ENCODE assay signal across 8 cellular contexts in the genomic region with DNA sequence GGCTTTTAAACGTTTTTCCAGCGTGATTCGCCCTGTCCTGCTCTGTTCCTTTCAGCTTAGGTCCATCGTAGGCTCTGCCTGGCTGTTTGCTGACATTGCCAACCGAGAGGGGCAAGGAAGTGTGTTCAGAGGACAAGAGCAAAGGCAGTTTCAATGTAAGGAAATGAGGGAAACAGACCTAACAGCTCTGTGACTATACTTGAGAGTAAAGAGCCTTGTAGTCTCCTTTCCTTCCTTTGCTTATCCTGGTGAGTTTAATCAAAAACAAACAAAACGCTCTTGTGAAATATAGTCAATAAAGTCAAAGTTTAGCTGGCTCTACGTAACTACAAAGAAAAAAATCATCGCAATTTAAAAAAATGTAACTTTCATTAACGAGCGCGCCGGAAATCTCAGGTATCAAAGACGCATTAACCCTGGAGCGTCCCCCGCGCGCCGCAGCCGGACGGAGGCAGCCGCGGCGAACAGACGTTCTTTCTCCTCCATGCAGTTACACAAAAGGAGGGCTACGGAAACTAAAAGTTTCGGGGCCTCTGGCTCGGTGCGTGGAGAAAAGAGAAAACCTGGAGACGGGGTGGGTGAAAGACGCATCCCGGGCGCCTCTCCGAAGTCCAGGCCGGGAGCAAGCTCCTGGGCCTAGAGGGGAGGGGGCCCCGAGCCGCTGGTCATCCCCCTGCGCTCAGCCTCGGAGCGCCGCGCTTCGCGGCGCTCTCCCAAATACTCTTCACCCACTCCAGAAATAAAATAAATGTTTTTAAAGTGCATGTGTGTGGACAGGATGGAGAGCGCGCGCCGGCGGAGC. TPM values are rescaled to one million over a fixed set of nuclear protein-coding genes. Genes with fewer than 3 reads are reported as not detected.
DNase-seq lines count a peak whose midpoint lies in the region; TF ChIP-seq lines count a peak whose summit lies in the region.

No MANE protein-coding gene starts in this region.

- POLR2A ChIA-PET in activated CD4-positive, alpha-beta memory T cell treated with anti-CD3 and anti-CD28 coated beads for 36 hours (lab: Charles Lee) = no interaction called here
- POLR2A ChIA-PET in activated CD4-positive, alpha-beta memory T cell treated with anti-CD3 and anti-CD28 coated beads, Interleukin-2, amount 10 ng/mL, durations not matched to agents 7 days and 5 days (lab: Charles Lee) = no interaction called here

- no peak for TF ChIP-seq CTCF in neural crest cell (conservative IDR thresholded peaks at IDR 0.05)

- no peaks in the 10 kb centered on the region for H3K36me3 ChIP-seq in SJCRH30

- CTCF ChIA-PET in activated CD4-positive, alpha-beta memory T cell treated with anti-CD3 and anti-CD28 coated beads for 36 hours (lab: Charles Lee) = no interaction called here
- CTCF ChIA-PET in activated CD4-positive, alpha-beta memory T cell treated with anti-CD3 and anti-CD28 coated beads, Interleukin-2, amount 10 ng/mL, durations not matched to agents 7 days and 5 days (lab: Charles Lee) = no interaction called here

- H3K4me3 ChIP-seq in SJCRH30 = peak overlapping the region; percentile 96

- intact Hi-C loops in activated CD4-positive, alpha-beta memory T cell treated with anti-CD3 and anti-CD28 coated beads for 36 hours (cut with micrococcal nuclease) = no loop called here
- intact Hi-C loops in activated T-helper 2 cell treated with anti-CD3 and anti-CD28 coated beads, Interferon-gamma antibody, Interleukin-2, Interleukin-4, amounts not matched to agents 10 μg/mL and 5 μg/mL and 100 μg/mL, durations not matched to agents 14 hours and 24 hours and 36 hours (cut with micrococcal nuclease) = no loop called here

- H3K4me1 ChIP-seq in SJCRH30 = peaks cover 4% of the 10 kb centered on the region; the same call in 1 of the 2 replicates

- H3K27ac Mint-ChIP-seq in activated CD4-positive, alpha-beta memory T cell treated with anti-CD3 and anti-CD28 coated beads for 36 hours = no peak overlapping the region
- H3K27ac Mint-ChIP-seq in activated CD4-positive, alpha-beta memory T cell treated with anti-CD3 and anti-CD28 coated beads, Interleukin-2, amount 10 ng/mL, durations not matched to agents 7 days and 5 days = no peak overlapping the region
- peak overlapping the region; percentile 99 for H3K27ac Mint-ChIP-seq in neural crest cell (ENCODE audit: unreplicated experiment)
- H3K27ac Mint-ChIP-seq in activated T-helper 2 cell treated with anti-CD3 and anti-CD28 coated beads, Interferon-gamma antibody, Interleukin-2, Interleukin-4, amounts not matched to agents 10 μg/mL and 5 μg/mL and 100 μg/mL, durations not matched to agents 14 hours and 24 hours and 36 hours = no peak overlapping the region

- peaks cover 30% of the 10 kb centered on the region for H3K27me3 Mint-ChIP-seq in activated CD4-positive, alpha-beta memory T cell treated with anti-CD3 and anti-CD28 coated beads for 36 hours
- peaks cover 41% of the 10 kb centered on the region for H3K27me3 Mint-ChIP-seq in activated CD4-positive, alpha-beta memory T cell treated with anti-CD3 and anti-CD28 coated beads, Interleukin-2, amount 10 ng/mL, durations not matched to agents 7 days and 5 days
- no peaks in the 10 kb centered on the region for H3K27me3 Mint-ChIP-seq in neural crest cell (ENCODE audit: low read depth)
- peaks cover 49% of the 10 kb centered on the region for H3K27me3 Mint-ChIP-seq in activated T-helper 2 cell treated with anti-CD3 and anti-CD28 coated beads, Interferon-gamma antibody, Interleukin-2, Interleukin-4, amounts not matched to agents 10 μg/mL and 5 μg/mL and 100 μg/mL, durations not matched to agents 14 hours and 24 hours and 36 hours (ENCODE audit: low read depth)

- peaks cover 2% of the 10 kb centered on the region for H3K36me3 Mint-ChIP-seq in activated CD4-positive, alpha-beta memory T cell treated with anti-CD3 and anti-CD28 coated beads for 36 hours
- H3K36me3 Mint-ChIP-seq in activated CD4-positive, alpha-beta memory T cell treated with anti-CD3 and anti-CD28 coated beads, Interleukin-2, amount 10 ng/mL, durations not matched to agents 7 days and 5 days (ENCODE audit: low read depth) = no peaks in the 10 kb centered on the region
- no peaks in the 10 kb centered on the region for H3K36me3 Mint-ChIP-seq in neural crest cell (ENCODE audit: low read depth)
- no peaks in the 10 kb centered on the region for H3K36me3 Mint-ChIP-seq in activated T-helper 2 cell treated with anti-CD3 and anti-CD28 coated beads, Interferon-gamma antibody, Interleukin-2, Interleukin-4, amounts not matched to agents 10 μg/mL and 5 μg/mL and 100 μg/mL, durations not matched to agents 14 hours and 24 hours and 36 hours (ENCODE audit: low read depth)

- no peaks in the 10 kb centered on the region for H3K9me3 ChIP-seq in SJCRH30 (replicated peaks)

- H3K27me3 ChIP-seq in SJCRH30 = no peaks in the 10 kb centered on the region

- H3K9me3 Mint-ChIP-seq in activated CD4-positive, alpha-beta memory T cell treated with anti-CD3 and anti-CD28 coated beads for 36 hours = no peaks in the 10 kb centered on the region
- H3K9me3 Mint-ChIP-seq in activated CD4-positive, alpha-beta memory T cell treated with anti-CD3 and anti-CD28 coated beads, Interleukin-2, amount 10 ng/mL, durations not matched to agents 7 days and 5 days = no peaks in the 10 kb centered on the region
- H3K9me3 Mint-ChIP-seq in neural crest cell = no peaks in the 10 kb centered on the region
- H3K9me3 Mint-ChIP-seq in activated T-helper 2 cell treated with anti-CD3 and anti-CD28 coated beads, Interferon-gamma antibody, Interleukin-2, Interleukin-4, amounts not matched to agents 10 μg/mL and 5 μg/mL and 100 μg/mL, durations not matched to agents 14 hours and 24 hours and 36 hours = no peaks in the 10 kb centered on the region

- peak overlapping the region; percentile 23 for H3K4me3 Mint-ChIP-seq in activated CD4-positive, alpha-beta memory T cell treated with anti-CD3 and anti-CD28 coated beads for 36 hours
- no peak overlapping the region for H3K4me3 Mint-ChIP-seq in activated CD4-positive, alpha-beta memory T cell treated with anti-CD3 and anti-CD28 coated beads, Interleukin-2, amount 10 ng/mL, durations not matched to agents 7 days and 5 days
- H3K4me3 Mint-ChIP-seq in neural crest cell = peak overlapping the region; percentile 96
- H3K4me3 Mint-ChIP-seq in activated T-helper 2 cell treated with anti-CD3 and anti-CD28 coated beads, Interferon-gamma antibody, Interleukin-2, Interleukin-4, amounts not matched to agents 10 μg/mL and 5 μg/mL and 100 μg/mL, durations not matched to agents 14 hours and 24 hours and 36 hours (ENCODE audit: low read depth) = no peak overlapping the region

- DNase-seq in activated CD4-positive, alpha-beta memory T cell treated with anti-CD3 and anti-CD28 coated beads for 36 hours = no peak
- no peak for DNase-seq in activated CD4-positive, alpha-beta memory T cell treated with anti-CD3 and anti-CD28 coated beads, Interleukin-2, amount 10 ng/mL, durations not matched to agents 7 days and 5 days
- DNase-seq in SJCRH30 = peak; percentile 77 to 86
- peak; percentile 78 for DNase-seq in fibroblast of peridontal ligament (ENCODE audit: extremely low read depth)
- DNase-seq in neural crest cell (ENCODE audit: low read depth, low spot score) = peak; percentile 69
- no peak for DNase-seq in activated T-helper 2 cell treated with anti-CD3 and anti-CD28 coated beads, Interferon-gamma antibody, Interleukin-2, Interleukin-4, amounts not matched to agents 10 μg/mL and 5 μg/mL and 100 μg/mL, durations not matched to agents 14 hours and 24 hours and 36 hours (ENCODE audit: low spot score)
- DNase-seq in globus pallidus (ENCODE audit: low spot score) = no peak
- no peak for DNase-seq in OCI-M1 (lab: John Stamatoyannopoulos, UW)

- peak overlapping the region; percentile 96 for H3K27ac ChIP-seq in SJCRH30

- peaks cover 3% of the 10 kb centered on the region for H3K4me1 Mint-ChIP-seq in activated CD4-positive, alpha-beta memory T cell treated with anti-CD3 and anti-CD28 coated beads for 36 hours (ENCODE audit: low read depth)
- peaks cover 5% of the 10 kb centered on the region for H3K4me1 Mint-ChIP-seq in activated CD4-positive, alpha-beta memory T cell treated with anti-CD3 and anti-CD28 coated beads, Interleukin-2, amount 10 ng/mL, durations not matched to agents 7 days and 5 days
- peaks cover 29% of the 10 kb centered on the region for H3K4me1 Mint-ChIP-seq in neural crest cell
- H3K4me1 Mint-ChIP-seq in activated T-helper 2 cell treated with anti-CD3 and anti-CD28 coated beads, Interferon-gamma antibody, Interleukin-2, Interleukin-4, amounts not matched to agents 10 μg/mL and 5 μg/mL and 100 μg/mL, durations not matched to agents 14 hours and 24 hours and 36 hours (ENCODE audit: low read depth) = no peaks in the 10 kb centered on the region

RNA-seq across cellular contexts. Expression of a gene that starts 0.6 kb away (rescaled TPM):
- not detected for total RNA-seq in activated CD4-positive, alpha-beta memory T cell treated with anti-CD3 and anti-CD28 coated beads for 36 hours
- total RNA-seq in activated CD4-positive, alpha-beta memory T cell treated with anti-CD3 and anti-CD28 coated beads, Interleukin-2, amount 10 ng/mL, durations not matched to agents 7 days and 5 days = not detected
- 90.3 and 98.0 TPM in 2 replicates for total RNA-seq in SJCRH30 (2014; rRNA removed; shearing (Covaris generic))
- 168 and 170 TPM in 2 replicates for total RNA-seq in neural crest cell
- 1.3 TPM in 1 of 2 replicates, not detected in the other for total RNA-seq in activated T-helper 2 cell treated with anti-CD3 and anti-CD28 coated beads, Interferon-gamma antibody, Interleukin-2, Interleukin-4, amounts not matched to agents 10 μg/mL and 5 μg/mL and 100 μg/mL, durations not matched to agents 14 hours and 24 hours and 36 hours

Comparison
In these comparisons a context has a peak if more than half of its experiments do, and no peak if none do; other contexts are left out.
1. H3K4me3 Mint-ChIP-seq: peak in activated CD4-positive, alpha-beta memory T cell treated with anti-CD3 and anti-CD28 coated beads for 36 hours (single experiment) and neural crest cell (single experiment); none in activated CD4-positive, alpha-beta memory T cell treated with anti-CD3 and anti-CD28 coated beads, Interleukin-2, amount 10 ng/mL, durations not matched to agents 7 days and 5 days (single experiment) and activated T-helper 2 cell treated with anti-CD3 and anti-CD28 coated beads, Interferon-gamma antibody, Interleukin-2, Interleukin-4, amounts not matched to agents 10 μg/mL and 5 μg/mL and 100 μg/mL, durations not matched to agents 14 hours and 24 hours and 36 hours (single experiment).
2. DNase-seq: peak in SJCRH30 (2 of 2), fibroblast of peridontal ligament (single experiment) and neural crest cell (single experiment); none in activated CD4-positive, alpha-beta memory T cell treated with anti-CD3 and anti-CD28 coated beads for 36 hours (single experiment), activated CD4-positive, alpha-beta memory T cell treated with anti-CD3 and anti-CD28 coated beads, Interleukin-2, amount 10 ng/mL, durations not matched to agents 7 days and 5 days (single experiment), activated T-helper 2 cell treated with anti-CD3 and anti-CD28 coated beads, Interferon-gamma antibody, Interleukin-2, Interleukin-4, amounts not matched to agents 10 μg/mL and 5 μg/mL and 100 μg/mL, durations not matched to agents 14 hours and 24 hours and 36 hours (single experiment), globus pallidus (single experiment) and OCI-M1 (single experiment).
3. RNA of a gene that starts 0.6 kb away (total RNA-seq): 168 to 170 TPM in neural crest cell and 90.3 to 98.0 TPM in SJCRH30; 1.3 TPM in activated T-helper 2 cell treated with anti-CD3 and anti-CD28 coated beads, Interferon-gamma antibody, Interleukin-2, Interleukin-4, amounts not matched to agents 10 μg/mL and 5 μg/mL and 100 μg/mL, durations not matched to agents 14 hours and 24 hours and 36 hours, not detected in activated CD4-positive, alpha-beta memory T cell treated with anti-CD3 and anti-CD28 coated beads for 36 hours and not detected in activated CD4-positive, alpha-beta memory T cell treated with anti-CD3 and anti-CD28 coated beads, Interleukin-2, amount 10 ng/mL, durations not matched to agents 7 days and 5 days; every median in the first group is over 10 times any median in the second.